Comparison of ENCODE assay signal across 25 cellular contexts in the genomic region with DNA sequence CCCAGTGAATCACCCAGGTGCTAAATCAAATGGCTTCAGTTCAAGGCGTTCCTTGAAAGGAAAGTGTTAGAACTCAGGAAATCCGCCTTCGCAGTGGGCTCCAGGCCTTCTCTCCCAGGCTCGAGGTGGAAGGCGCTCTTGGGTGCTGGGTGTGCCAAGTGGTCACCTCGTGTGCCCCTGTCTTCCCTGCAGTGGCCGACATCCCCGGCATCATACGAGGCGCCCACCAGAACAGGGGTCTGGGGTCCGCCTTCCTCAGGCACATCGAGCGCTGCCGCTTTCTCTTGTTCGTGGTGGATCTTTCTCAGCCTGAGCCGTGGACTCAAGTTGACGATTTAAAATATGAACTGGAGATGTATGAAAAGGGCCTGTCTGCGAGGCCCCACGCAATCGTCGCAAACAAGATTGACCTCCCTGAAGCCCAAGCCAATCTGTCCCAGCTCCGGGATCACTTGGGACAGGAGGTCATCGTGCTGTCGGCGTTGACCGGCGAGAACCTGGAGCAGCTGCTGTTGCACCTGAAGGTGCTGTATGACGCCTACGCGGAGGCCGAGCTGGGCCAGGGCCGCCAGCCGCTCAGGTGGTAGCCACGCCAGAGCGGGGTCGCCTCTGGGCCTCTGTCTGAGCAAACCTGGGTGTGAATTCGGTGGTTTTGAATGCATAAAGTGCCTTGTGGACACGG. TPM values are rescaled to one million over a fixed set of nuclear protein-coding genes. Genes with fewer than 3 reads are reported as not detected.
"Had no signal": no experiment of that assay in that cellular context is flagged by ENCODE, and none has a peak within 500 bp of the region (broad histone marks: within the 10 kb centered on the region; RNA-seq: fewer than 3 reads in every experiment).

No MANE protein-coding gene starts in this region.

- H3K4me1 ChIP-seq: foreskin keratinocyte, heart left ventricle, suprapubic skin, upper lobe of left lung had no signal

- DNase-seq: activated B cell treated with CpG ODN at 0.5 μM for 24 hours; activated CD4-positive, alpha-beta T cell treated with anti-CD3 and anti-CD28 coated beads for 48 hours; activated CD8-positive, alpha-beta memory T cell treated with anti-CD3 and anti-CD28 coated beads, Interleukin-2, amount 50 U/mL, for 4 hours; activated CD8-positive, alpha-beta T cell treated with anti-CD3 and anti-CD28 coated beads, Interleukin-2, amount 10 ng/mL, durations not matched to agents 7 days and 5 days; activated gamma-delta T cell treated with Interleukin-2 at 50 U/mL for 16 hours; activated naive CD8-positive, alpha-beta T cell treated with anti-CD3 and anti-CD28 coated beads for 36 hours; activated T-cell treated with anti-CD3 and anti-CD28 coated beads, Interleukin-2, amount 50 U/mL, for 72 hours; amygdala; brain microvascular endothelial cell; effector memory CD4-positive, alpha-beta T cell; foreskin keratinocyte; immature natural killer cell; left colon; mammary epithelial cell; naive thymus-derived CD4-positive, alpha-beta T cell; stimulated activated CD4-positive, alpha-beta T cell treated with anti-CD3 and anti-CD28 coated beads, Interleukin-4, amount 100 ng/mL, for 24 hours; stimulated activated naive CD8-positive, alpha-beta T cell treated with anti-CD3 and anti-CD28 coated beads, Interleukin-15, Interleukin-2, amounts not matched to agents 100 U/mL and 50 U/mL, for 24 hours; SW 1271 had no signal

- H3K9me3 ChIP-seq: heart left ventricle, neutrophil, suprapubic skin, upper lobe of left lung had no signal

- H3K27me3 ChIP-seq: brain microvascular endothelial cell, foreskin keratinocyte, heart left ventricle, neutrophil, suprapubic skin, upper lobe of left lung had no signal

- H3K27me3 Mint-ChIP-seq: activated B cell treated with CpG ODN at 0.5 μM for 24 hours; activated naive CD8-positive, alpha-beta T cell treated with anti-CD3 and anti-CD28 coated beads for 36 hours; dendritic cell treated with granulocyte-macrophage colony-stimulating factor and Interleukin-4, amounts not matched to agents 40 ng/mL and 50 ng/mL, for 4 days; naive thymus-derived CD4-positive, alpha-beta T cell had no signal

- H3K27ac ChIP-seq: brain microvascular endothelial cell, foreskin keratinocyte, heart left ventricle, neutrophil, skin epidermis, suprapubic skin, upper lobe of left lung had no signal

- H3K4me3 Mint-ChIP-seq: activated CD8-positive, alpha-beta T cell treated with anti-CD3 and anti-CD28 coated beads, Interleukin-2, amount 10 ng/mL, durations not matched to agents 7 days and 5 days; activated naive CD8-positive, alpha-beta T cell treated with anti-CD3 and anti-CD28 coated beads for 36 hours; activated T-cell treated with anti-CD3 and anti-CD28 coated beads, Interleukin-2, amount 50 U/mL, for 72 hours; dendritic cell treated with granulocyte-macrophage colony-stimulating factor and Interleukin-4, amounts not matched to agents 40 ng/mL and 50 ng/mL, for 4 days; immature natural killer cell; naive thymus-derived CD4-positive, alpha-beta T cell; T-helper 2 cell treated with Interferon-gamma antibody and Interleukin-4, amounts not matched to agents 5 μg/mL and 100 μg/mL, for 36 hours had no signal

- H3K4me3 ChIP-seq: heart left ventricle, skin epidermis, suprapubic skin, upper lobe of left lung had no signal

- H3K27ac Mint-ChIP-seq: activated CD8-positive, alpha-beta T cell treated with anti-CD3 and anti-CD28 coated beads, Interleukin-2, amount 10 ng/mL, durations not matched to agents 7 days and 5 days; activated naive CD8-positive, alpha-beta T cell treated with anti-CD3 and anti-CD28 coated beads for 36 hours; activated T-cell treated with anti-CD3 and anti-CD28 coated beads, Interleukin-2, amount 50 U/mL, for 72 hours; dendritic cell treated with granulocyte-macrophage colony-stimulating factor and Interleukin-4, amounts not matched to agents 40 ng/mL and 50 ng/mL, for 4 days; immature natural killer cell; T-helper 2 cell treated with Interferon-gamma antibody and Interleukin-4, amounts not matched to agents 5 μg/mL and 100 μg/mL, for 36 hours had no signal

- ATAC-seq: activated CD8-positive, alpha-beta T cell treated with anti-CD3 and anti-CD28 coated beads, Interleukin-2, amount 10 ng/mL, durations not matched to agents 7 days and 5 days; activated T-cell treated with anti-CD3 and anti-CD28 coated beads, Interleukin-2, amount 50 U/mL, for 72 hours; foreskin keratinocyte; left colon; naive thymus-derived CD4-positive, alpha-beta T cell; stimulated activated naive CD8-positive, alpha-beta T cell treated with anti-CD3 and anti-CD28 coated beads, Interleukin-15, Interleukin-2, amounts not matched to agents 100 U/mL and 50 U/mL, for 24 hours had no signal

- H3K4me1 Mint-ChIP-seq: activated naive CD8-positive, alpha-beta T cell treated with anti-CD3 and anti-CD28 coated beads for 36 hours had no signal

RNA-seq across cellular contexts. Expression of a gene that starts 19.4 kb away (rescaled TPM):
- total RNA-seq: activated B cell treated with CpG ODN at 0.5 μM for 24 hours; activated CD8-positive, alpha-beta T cell treated with anti-CD3 and anti-CD28 coated beads, Interleukin-2, amount 10 ng/mL, durations not matched to agents 7 days and 5 days; activated naive CD8-positive, alpha-beta T cell treated with anti-CD3 and anti-CD28 coated beads for 36 hours; activated T-cell treated with anti-CD3 and anti-CD28 coated beads, Interleukin-2, amount 50 U/mL, for 72 hours; foreskin keratinocyte; heart left ventricle; left colon; mammary epithelial cell; naive thymus-derived CD4-positive, alpha-beta T cell; suprapubic skin; upper lobe of left lung had no signal
- polyA plus RNA-seq: foreskin keratinocyte; heart left ventricle; immature natural killer cell; mammary epithelial cell; naive thymus-derived CD4-positive, alpha-beta T cell had no signal
